21 cellular contexts compared by ENCODE assay signal in genomic region chr20:46127396-46128010, GRCh38.
"Had no signal": no experiment of that assay in that cellular context is flagged by ENCODE, and none has a peak within 500 bp of the region (broad histone marks: within the 10 kb centered on the region; RNA-seq: fewer than 3 reads in every experiment).

No MANE protein-coding gene starts in this region.

- H3K9me3 Mint-ChIP-seq: activated CD8-positive, alpha-beta T cell treated with anti-CD3 and anti-CD28 coated beads for 36 hours; activated naive CD4-positive, alpha-beta T cell treated with anti-CD3 and anti-CD28 coated beads, Interleukin-2, amount 50 U/mL, for 24 hours; activated T-cell treated with anti-CD3 and anti-CD28 coated beads, Interleukin-2, amount 50 U/mL, for 4 hours; effector memory CD8-positive, alpha-beta T cell; naive thymus-derived CD4-positive, alpha-beta T cell; neural progenitor cell; T-cell had no signal

- DNase-seq: activated CD4-positive, alpha-beta T cell treated with anti-CD3 and anti-CD28 coated beads for 48 hours; activated CD4-positive, CD25-positive, alpha-beta regulatory T cell; activated CD8-positive, alpha-beta T cell treated with anti-CD3 and anti-CD28 coated beads for 36 hours; activated T-cell treated with anti-CD3 and anti-CD28 coated beads, Interleukin-2, amount 50 U/mL, for 4 hours; adrenal gland; effector memory CD8-positive, alpha-beta T cell; foreskin fibroblast; hippocampal formation; left ventricle myocardium inferior; mucosa of descending colon; naive thymus-derived CD4-positive, alpha-beta T cell; psoas muscle; right cardiac atrium; stimulated activated CD4-positive, alpha-beta T cell treated with anti-CD3 and anti-CD28 coated beads, Interleukin-4, amount 100 ng/mL, for 24 hours; stimulated activated naive CD4-positive, alpha-beta T cell; T-cell; thyroid gland had no signal

- H3K9me3 ChIP-seq: adrenal gland, breast epithelium, left ventricle myocardium inferior, mucosa of descending colon, psoas muscle, thyroid gland had no signal

- H3K4me2 ChIP-seq: neural progenitor cell, smooth muscle cell had no signal

- H3K27ac Mint-ChIP-seq: activated CD8-positive, alpha-beta T cell treated with anti-CD3 and anti-CD28 coated beads for 36 hours; activated naive CD4-positive, alpha-beta T cell treated with anti-CD3 and anti-CD28 coated beads, Interleukin-2, amount 50 U/mL, for 24 hours; effector memory CD8-positive, alpha-beta T cell; naive thymus-derived CD4-positive, alpha-beta T cell; neural progenitor cell; T-cell had no signal

- H3K9ac ChIP-seq: neural progenitor cell had no signal

- H2AFZ ChIP-seq: neural progenitor cell had no signal

- H3K27ac ChIP-seq: adrenal gland, breast epithelium, left ventricle myocardium inferior, neural progenitor cell, psoas muscle, thyroid gland had no signal

- H3K4me1 Mint-ChIP-seq: activated naive CD4-positive, alpha-beta T cell treated with anti-CD3 and anti-CD28 coated beads, Interleukin-2, amount 50 U/mL, for 24 hours; naive thymus-derived CD4-positive, alpha-beta T cell; neural progenitor cell had no signal

- ATAC-seq: activated CD8-positive, alpha-beta T cell treated with anti-CD3 and anti-CD28 coated beads for 36 hours; activated T-cell treated with anti-CD3 and anti-CD28 coated beads, Interleukin-2, amount 50 U/mL, for 4 hours; effector memory CD8-positive, alpha-beta T cell; mucosa of descending colon; naive thymus-derived CD4-positive, alpha-beta T cell; psoas muscle; right cardiac atrium; T-cell had no signal

- H3K4me1 ChIP-seq: adrenal gland, neural progenitor cell had no signal

- H3K36me3 Mint-ChIP-seq: neural progenitor cell had no signal

- H3K4me3 Mint-ChIP-seq: activated CD8-positive, alpha-beta T cell treated with anti-CD3 and anti-CD28 coated beads for 36 hours; activated naive CD4-positive, alpha-beta T cell treated with anti-CD3 and anti-CD28 coated beads, Interleukin-2, amount 50 U/mL, for 24 hours; activated T-cell treated with anti-CD3 and anti-CD28 coated beads, Interleukin-2, amount 50 U/mL, for 4 hours; effector memory CD8-positive, alpha-beta T cell; naive thymus-derived CD4-positive, alpha-beta T cell; neural progenitor cell; T-cell had no signal

- H3K27me3 ChIP-seq: breast epithelium, thyroid gland had no signal
